In genomic region chr20:7770046-7770445, GRCh38 we compare ENCODE assay signal across 26 cellular contexts.
A peak's percentile ranks its signal among the peaks of the same experiment; 100 is the strongest.
DNase-seq lines count a peak whose midpoint lies in the region; ATAC-seq and TF ChIP-seq lines count a peak whose summit lies in the region.
"Had no signal": no experiment of that assay in that cellular context is flagged by ENCODE, and none has a peak within 500 bp of the region (broad histone marks: within the 10 kb centered on the region; RNA-seq: fewer than 3 reads in every experiment).

No MANE protein-coding gene starts in this region.

- DNase-seq in COLO668 (lab: John Stamatoyannopoulos, UW; ENCODE audit: unreplicated experiment) (peak; percentile 21), DMS53 (lab: John Stamatoyannopoulos, UW) (peak; percentile 78), NCI-H510A (lab: John Stamatoyannopoulos, UW) (peak; percentile 9), LoVo (ENCODE audit: low spot score) (no peak), NCI-H774 (lab: John Stamatoyannopoulos, UW) (no peak)
- DNase-seq: activated CD4-positive, alpha-beta T cell treated with anti-CD3 and anti-CD28 coated beads, Interleukin-2, amount 50 U/mL, for 1 hour; activated CD4-positive, CD25-positive, alpha-beta regulatory T cell; activated gamma-delta T cell treated with Interleukin-2 at 50 U/mL for 16 hours; activated T-cell treated with anti-CD3 and anti-CD28 coated beads, Interleukin-2, amount 50 U/mL, for 24 hours; Caco-2; colonic mucosa; effector memory CD4-positive, alpha-beta T cell; HFFc6; mesenchymal stem cell; NCI-H524; OCI-M1; ovary; SK-N-SH; stimulated activated CD4-positive, alpha-beta T cell treated with anti-CD3 and anti-CD28 coated beads, Interleukin-15, amount 100 ng/mL, for 24 hours; stimulated activated CD4-positive, alpha-beta T cell treated with anti-CD3 and anti-CD28 coated beads, Interleukin-4, amount 100 ng/mL, for 4 hours; tibial artery had no signal

- H3K79me2 ChIP-seq in SU-DHL-6 (ENCODE audit: insufficient read depth, low read length) = no peaks in the 10 kb centered on the region

- no peaks in the 10 kb centered on the region for H3K9me3 ChIP-seq in SU-DHL-6 (ENCODE audit: insufficient read depth, low read length)
- H3K9me3 ChIP-seq: BLaER1, Caco-2, colonic mucosa, ovary, SK-N-SH, tibial artery had no signal

- ATAC-seq in GM21526 (IDR thresholded peaks at IDR 0.05; ENCODE audit: low FRiP score, unreplicated experiment) = no peak
- ATAC-seq: esophagus mucosa, left lobe of liver had no signal

- no peak overlapping the region for H2AFZ ChIP-seq in SU-DHL-6 (ENCODE audit: low read depth, low read length, severe bottlenecking)

- no peak overlapping the region; the same call in 1 of the 2 replicates for H3K27ac ChIP-seq in SU-DHL-6 (ENCODE audit: low read depth, low read length)
- H3K27ac ChIP-seq: BLaER1, colonic mucosa, ovary, tibial artery had no signal

- H3K9me2 ChIP-seq in SU-DHL-6 (replicated peaks; ENCODE audit: insufficient read depth, low read length) = no peaks in the 10 kb centered on the region
- H3K9me2 ChIP-seq: SK-N-SH had no signal

- H3K27me3 ChIP-seq in SU-DHL-6 (ENCODE audit: low read length) = no peaks in the 10 kb centered on the region
- H3K27me3 ChIP-seq: BLaER1, colonic mucosa, ovary, tibial artery had no signal

- no peak overlapping the region for H3K9ac ChIP-seq in SU-DHL-6 (ENCODE audit: low read length)
- H3K9ac ChIP-seq: BLaER1, SK-N-SH had no signal

- no peaks in the 10 kb centered on the region for H4K20me1 ChIP-seq in SU-DHL-6 (ENCODE audit: low read depth, low read length)
- H4K20me1 ChIP-seq: BLaER1 had no signal

- H3K36me3 ChIP-seq in SU-DHL-6 (ENCODE audit: low read length) = peaks cover 5% of the 10 kb centered on the region; the same call in 1 of the 2 replicates
- H3K36me3 ChIP-seq: BLaER1, colonic mucosa, ovary, tibial artery had no signal

- H3K4me3 ChIP-seq in SU-DHL-6 (ENCODE audit: insufficient read depth, low read length, poor library complexity, severe bottlenecking) = no peak overlapping the region
- H3K4me3 ChIP-seq: BLaER1, colonic mucosa, ovary, tibial artery had no signal

- no peak for TF ChIP-seq CTCF in SU-DHL-6 (IDR thresholded peaks at IDR 0.05; ENCODE audit: insufficient read depth, low read length, poor library complexity, severe bottlenecking)

- peak overlapping the region; percentile 9 for H3K4me2 ChIP-seq in SU-DHL-6 (ENCODE audit: low read depth, low read length, poor library complexity, severe bottlenecking)
- H3K4me2 ChIP-seq: SK-N-SH had no signal

- H3F3A ChIP-seq in SU-DHL-6 (ENCODE audit: insufficient read depth) = no peaks in the 10 kb centered on the region

Comparison
In these comparisons a context has a peak if more than half of its experiments do, and no peak if none do; other contexts are left out.
1. DNase-seq: peak in COLO668 (single experiment), DMS53 (single experiment) and NCI-H510A (single experiment); none in LoVo (single experiment) and NCI-H774 (single experiment).